20 cellular contexts compared by ENCODE assay signal in the genomic region with DNA sequence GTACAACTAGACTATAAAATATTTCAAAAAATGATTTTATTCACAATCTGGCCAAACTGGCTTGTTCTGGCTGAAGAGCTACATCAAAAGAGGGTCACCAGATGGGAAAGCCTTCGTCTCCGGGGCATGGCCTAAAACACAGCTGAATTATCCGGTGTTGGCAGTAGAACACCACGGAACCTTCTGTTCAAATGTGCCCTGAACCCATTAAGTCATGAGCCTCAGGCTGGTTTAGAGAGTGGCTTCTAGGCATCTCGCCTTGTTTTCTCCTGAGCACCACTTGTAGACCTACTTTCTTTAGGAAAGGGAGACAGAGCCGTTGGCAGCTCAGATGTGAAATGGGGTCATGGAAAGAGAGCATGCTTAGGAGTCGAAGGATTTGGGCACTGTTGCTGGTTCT.
"Had no signal": no experiment of that assay in that cellular context is flagged by ENCODE, and none has a peak within 500 bp of the region (broad histone marks: within the 10 kb centered on the region; RNA-seq: fewer than 3 reads in every experiment).

No MANE protein-coding gene starts in this region.

- DNase-seq: dermis blood vessel endothelial cell; effector CD4-positive, alpha-beta T cell; effector memory CD4-positive, alpha-beta T cell; foreskin melanocyte; gastrocnemius medialis; glutamatergic neuron; head of caudate nucleus; heart right ventricle; hippocampal formation; left cardiac atrium; left lung; left ventricle myocardium superior; lower lobe of right lung; mesenchymal stem cell; mucosa of descending colon; naive B cell; natural killer cell had no signal

- FAIRE-seq: endothelial cell of umbilical vein, islet of Langerhans, keratinocyte had no signal
